ENCODE assay signal across 1 cellular context in genomic region chrX:153725039-153725831, GRCh38.
TF ChIP-seq lines count a peak whose summit lies in the region.

No MANE protein-coding gene starts in this region.

TF ChIP-seq in WTC11, 78 proteins besides CTCF, POLR2A, EP300 and RAD21 (continued from another document):
- TF ChIP-seq STAT6 (CRISPR knock-in tag; conservative IDR thresholded peaks at IDR 0.05; ENCODE audit: low read depth) (no peak), NFYB (CRISPR knock-in tag; conservative IDR thresholded peaks at IDR 0.05; ENCODE audit: low read depth) (no peak), E2F4 (CRISPR knock-in tag; IDR thresholded peaks at IDR 0.05; ENCODE audit: borderline replicate concordance, low read depth) (no peak), CBFB (CRISPR knock-in tag; IDR thresholded peaks at IDR 0.05; ENCODE audit: low read depth) (no peak)
